Comparison of ENCODE assay signal across 8 cellular contexts in the genomic region with DNA sequence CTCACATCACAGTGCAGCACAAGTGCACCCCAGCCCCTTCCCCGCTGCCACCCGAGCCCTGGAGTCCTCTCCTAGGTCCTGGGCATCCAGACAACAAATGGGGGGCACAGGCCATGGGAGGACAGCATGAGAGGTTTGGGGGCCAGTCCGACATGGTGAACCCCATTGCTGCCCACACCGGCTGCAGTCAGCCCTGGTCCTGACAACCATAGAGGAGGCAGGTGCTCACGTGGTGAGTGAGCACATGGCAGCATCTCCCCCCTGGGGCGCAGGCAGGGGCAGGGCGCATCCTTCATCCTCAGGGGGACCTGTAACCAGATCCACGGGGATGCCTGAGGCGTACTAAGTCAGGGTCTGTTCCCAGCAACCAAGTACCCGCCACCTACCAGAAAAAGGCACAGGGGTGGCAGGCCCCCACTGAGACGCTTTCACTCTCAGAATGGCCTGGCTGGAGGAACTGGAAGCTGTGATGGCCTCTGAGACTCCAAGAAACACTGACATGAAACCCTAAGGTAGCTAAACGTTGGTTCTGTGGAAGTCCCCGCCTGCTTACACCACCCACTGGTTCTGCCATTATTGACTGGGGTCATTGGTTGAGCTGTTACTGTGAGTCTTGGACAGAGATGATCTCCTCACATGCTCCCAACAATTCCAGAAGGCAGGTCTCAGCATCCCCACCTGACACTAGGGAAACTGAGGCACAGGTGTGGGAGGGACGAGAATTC. TPM values are rescaled to one million over a fixed set of nuclear protein-coding genes. Genes with fewer than 3 reads are reported as not detected.
DNase-seq lines count a peak whose midpoint lies in the region; ATAC-seq and TF ChIP-seq lines count a peak whose summit lies in the region.

No MANE protein-coding gene starts in this region.

- TF ChIP-seq CTCF in left ventricle myocardium inferior (IDR thresholded peaks at IDR 0.05; ENCODE audit: borderline replicate concordance): no peak
- no peak for TF ChIP-seq CTCF in type B pancreatic cell (conservative IDR thresholded peaks at IDR 0.05)
- TF ChIP-seq CTCF in WERI-Rb-1 (IDR thresholded peaks at IDR 0.05; ENCODE audit: low read depth, low read length): no peak

- DNase-seq in left ventricle myocardium inferior (no peak), left ventricle myocardium superior (no peak), immature natural killer cell (no peak), type B pancreatic cell (ENCODE audit: extremely low spot score, unreplicated experiment) (no peak), NCI-H2196 (lab: John Stamatoyannopoulos, UW; ENCODE audit: unreplicated experiment) (no peak), WERI-Rb-1 (no peak)
- no peak for DNase-seq in activated CD8-positive, alpha-beta T cell treated with anti-CD3 and anti-CD28 coated beads, Interleukin-2, amount 10 ng/mL, durations not matched to agents 7 days and 5 days

- H3K4me3 Mint-ChIP-seq in activated CD8-positive, alpha-beta T cell treated with anti-CD3 and anti-CD28 coated beads, Interleukin-2, amount 10 ng/mL, durations not matched to agents 7 days and 5 days: peak overlapping the region; percentile 56
- H3K4me3 Mint-ChIP-seq in immature natural killer cell (peak overlapping the region; percentile 80 to 89 (median 82)), type B pancreatic cell (peak overlapping the region; percentile 60)

- POLR2A ChIA-PET in activated CD8-positive, alpha-beta T cell treated with anti-CD3 and anti-CD28 coated beads, Interleukin-2, amount 10 ng/mL, durations not matched to agents 7 days and 5 days (lab: Charles Lee): interaction anchor here (0.6 to 2.5 kb wide), 13 partner anchors 9 to 171 kb away, joined by 3 to 20 read pairs (median 4); a partner anchor contains a TSS

- no peak overlapping the region for H3K4me3 ChIP-seq in left ventricle myocardium inferior
- no peak overlapping the region for H3K4me3 ChIP-seq in WERI-Rb-1 (ENCODE audit: low read depth, low read length)

- peak overlapping the region; percentile 84 for H3K27ac ChIP-seq in left ventricle myocardium inferior (replicated peaks)
- H3K27ac ChIP-seq in WERI-Rb-1: no peak overlapping the region

- H3K36me3 Mint-ChIP-seq in activated CD8-positive, alpha-beta T cell treated with anti-CD3 and anti-CD28 coated beads, Interleukin-2, amount 10 ng/mL, durations not matched to agents 7 days and 5 days (ENCODE audit: low read depth): no peaks in the 10 kb centered on the region
- H3K36me3 Mint-ChIP-seq in immature natural killer cell (no peaks in the 10 kb centered on the region), type B pancreatic cell (no peaks in the 10 kb centered on the region)

- peaks cover 27% of the 10 kb centered on the region for H3K27me3 Mint-ChIP-seq in activated CD8-positive, alpha-beta T cell treated with anti-CD3 and anti-CD28 coated beads, Interleukin-2, amount 10 ng/mL, durations not matched to agents 7 days and 5 days (ENCODE audit: low read depth)
- H3K27me3 Mint-ChIP-seq in immature natural killer cell (ENCODE audit: low read depth in 3 of 3) (peaks cover 17 to 47% (median 18%) of the 10 kb centered on the region in 3 donors), type B pancreatic cell (peaks cover 58% of the 10 kb centered on the region)

- H3K9me3 Mint-ChIP-seq in activated CD8-positive, alpha-beta T cell treated with anti-CD3 and anti-CD28 coated beads, Interleukin-2, amount 10 ng/mL, durations not matched to agents 7 days and 5 days (ENCODE audit: insufficient read depth): no peaks in the 10 kb centered on the region
- no peaks in the 10 kb centered on the region for H3K9me3 Mint-ChIP-seq in immature natural killer cell
- H3K9me3 Mint-ChIP-seq in type B pancreatic cell: no peaks in the 10 kb centered on the region

- CTCF ChIA-PET in activated CD8-positive, alpha-beta T cell treated with anti-CD3 and anti-CD28 coated beads, Interleukin-2, amount 10 ng/mL, durations not matched to agents 7 days and 5 days (lab: Charles Lee): interaction anchor here (0.9 to 2.6 kb wide), 19 partner anchors 9 to 192 kb away, joined by 3 to 19 read pairs (median 6); a partner anchor contains a TSS

- no peak for ATAC-seq in left ventricle myocardium superior
- ATAC-seq in activated CD8-positive, alpha-beta T cell treated with anti-CD3 and anti-CD28 coated beads, Interleukin-2, amount 10 ng/mL, durations not matched to agents 7 days and 5 days: no peak
- ATAC-seq in GM18502 (IDR thresholded peaks at IDR 0.05; ENCODE audit: poor library complexity, unreplicated experiment): no peak

- peaks cover 48% of the 10 kb centered on the region for H3K4me1 ChIP-seq in left ventricle myocardium inferior

- H3K27me3 ChIP-seq in left ventricle myocardium inferior (ENCODE audit: low read depth): no peaks in the 10 kb centered on the region
- peaks cover 11% of the 10 kb centered on the region for H3K27me3 ChIP-seq in WERI-Rb-1 (ENCODE audit: insufficient read depth, low read depth, severe bottlenecking)

- H3K36me3 ChIP-seq in left ventricle myocardium inferior (no peaks in the 10 kb centered on the region), WERI-Rb-1 (no peaks in the 10 kb centered on the region)

- H3K27ac Mint-ChIP-seq in activated CD8-positive, alpha-beta T cell treated with anti-CD3 and anti-CD28 coated beads, Interleukin-2, amount 10 ng/mL, durations not matched to agents 7 days and 5 days: peak overlapping the region; percentile 97
- H3K27ac Mint-ChIP-seq in immature natural killer cell: peak overlapping the region; percentile 97 to 99 (median 99)
- H3K27ac Mint-ChIP-seq in type B pancreatic cell: peak overlapping the region; percentile 97

- H3K9me3 ChIP-seq in left ventricle myocardium inferior (replicated peaks): no peaks in the 10 kb centered on the region
- H3K9me3 ChIP-seq in WERI-Rb-1 (ENCODE audit: severe bottlenecking): no peaks in the 10 kb centered on the region

- H3K4me1 Mint-ChIP-seq in activated CD8-positive, alpha-beta T cell treated with anti-CD3 and anti-CD28 coated beads, Interleukin-2, amount 10 ng/mL, durations not matched to agents 7 days and 5 days (ENCODE audit: low read depth): peaks cover 67% of the 10 kb centered on the region
- H3K4me1 Mint-ChIP-seq in immature natural killer cell (peaks cover 85 to 87% of the 10 kb centered on the region in 2 donors), type B pancreatic cell (ENCODE audit: unreplicated experiment) (peaks cover 19% of the 10 kb centered on the region)

- intact Hi-C loops in left ventricle myocardium inferior (cut with micrococcal nuclease): no loop called here
- intact Hi-C loops in left ventricle myocardium superior (cut with micrococcal nuclease): no loop called here

RNA-seq across cellular contexts. Expression of a gene that starts 6.5 kb away (rescaled TPM):
- total RNA-seq in left ventricle myocardium inferior: 5.6 TPM
- 5.6 TPM for total RNA-seq in left ventricle myocardium superior
- total RNA-seq in activated CD8-positive, alpha-beta T cell treated with anti-CD3 and anti-CD28 coated beads, Interleukin-2, amount 10 ng/mL, durations not matched to agents 7 days and 5 days: 1 to 10 TPM; 6.1 to 6.3 TPM
- polyA plus RNA-seq in immature natural killer cell: 10 to 100 TPM; 11.9 to 17.5 (median 14.4) TPM
- 3.6 and 7.0 TPM in 2 replicates for total RNA-seq in type B pancreatic cell (ENCODE audit: low replicate concordance)

RNA-seq across cellular contexts. Expression of a gene that starts 6.8 kb away (rescaled TPM):
- not detected for total RNA-seq in left ventricle myocardium inferior
- not detected for total RNA-seq in left ventricle myocardium superior
- total RNA-seq in activated CD8-positive, alpha-beta T cell treated with anti-CD3 and anti-CD28 coated beads, Interleukin-2, amount 10 ng/mL, durations not matched to agents 7 days and 5 days: not detected
- not detected for polyA plus RNA-seq in immature natural killer cell
- total RNA-seq in type B pancreatic cell (ENCODE audit: low replicate concordance): 0.43 and 1.1 TPM in 2 replicates

RNA-seq across cellular contexts. Expression of a gene that starts 57.0 kb away (rescaled TPM):
- total RNA-seq in left ventricle myocardium inferior (26.0 TPM), left ventricle myocardium superior (26.1 TPM), type B pancreatic cell (ENCODE audit: low replicate concordance) (55.9 and 61.4 TPM in 2 replicates)
- 100 to 1,000 TPM; 105 to 118 TPM for total RNA-seq in activated CD8-positive, alpha-beta T cell treated with anti-CD3 and anti-CD28 coated beads, Interleukin-2, amount 10 ng/mL, durations not matched to agents 7 days and 5 days
- 100 to 1,000 TPM in 1 of 3 donors, 10 to 100 TPM in 2; 48.0 to 116 (median 48.2) TPM for polyA plus RNA-seq in immature natural killer cell
